ENCODE assay signal across 1 cellular context in the genomic region with DNA sequence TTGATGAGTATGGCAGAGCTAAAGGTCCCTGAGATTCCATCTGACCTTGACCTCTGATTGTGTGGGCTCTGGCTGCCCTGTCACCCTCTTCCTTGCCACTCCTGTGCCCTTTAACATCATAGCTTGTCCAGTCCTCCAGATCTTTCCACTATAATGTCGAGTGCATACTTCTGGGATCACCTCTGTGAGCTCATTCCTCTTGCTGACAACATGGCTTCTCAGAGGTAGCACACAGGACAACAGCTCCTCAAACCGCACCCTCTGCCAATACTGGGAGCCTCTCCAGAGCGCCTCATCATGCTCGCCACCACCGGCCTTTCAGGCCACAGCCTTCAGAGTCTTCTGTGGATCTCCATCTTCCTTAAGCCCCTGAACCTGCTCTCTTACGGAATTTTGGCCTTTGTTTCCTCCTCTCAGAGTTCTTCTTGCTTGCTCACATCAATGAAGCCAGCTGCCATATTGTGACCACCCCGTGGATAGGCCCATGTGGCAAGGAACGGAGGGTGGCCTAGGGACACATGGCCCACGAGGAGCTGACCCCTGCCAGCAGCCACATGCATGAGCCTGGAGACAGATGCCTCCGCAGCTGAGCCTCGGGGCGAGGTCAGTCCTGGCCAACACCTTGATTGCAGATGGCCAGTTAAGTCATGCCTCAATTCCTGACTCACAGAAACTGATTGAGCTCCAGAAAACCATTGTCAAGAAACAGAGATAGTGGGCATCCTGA.
TF ChIP-seq lines count a peak whose summit lies in the region.

No MANE protein-coding gene starts in this region.

TF ChIP-seq in GM23338, 12 proteins besides CTCF, POLR2A, EP300 and RAD21 (continued from another document):
- TF ChIP-seq, protein P1, sequence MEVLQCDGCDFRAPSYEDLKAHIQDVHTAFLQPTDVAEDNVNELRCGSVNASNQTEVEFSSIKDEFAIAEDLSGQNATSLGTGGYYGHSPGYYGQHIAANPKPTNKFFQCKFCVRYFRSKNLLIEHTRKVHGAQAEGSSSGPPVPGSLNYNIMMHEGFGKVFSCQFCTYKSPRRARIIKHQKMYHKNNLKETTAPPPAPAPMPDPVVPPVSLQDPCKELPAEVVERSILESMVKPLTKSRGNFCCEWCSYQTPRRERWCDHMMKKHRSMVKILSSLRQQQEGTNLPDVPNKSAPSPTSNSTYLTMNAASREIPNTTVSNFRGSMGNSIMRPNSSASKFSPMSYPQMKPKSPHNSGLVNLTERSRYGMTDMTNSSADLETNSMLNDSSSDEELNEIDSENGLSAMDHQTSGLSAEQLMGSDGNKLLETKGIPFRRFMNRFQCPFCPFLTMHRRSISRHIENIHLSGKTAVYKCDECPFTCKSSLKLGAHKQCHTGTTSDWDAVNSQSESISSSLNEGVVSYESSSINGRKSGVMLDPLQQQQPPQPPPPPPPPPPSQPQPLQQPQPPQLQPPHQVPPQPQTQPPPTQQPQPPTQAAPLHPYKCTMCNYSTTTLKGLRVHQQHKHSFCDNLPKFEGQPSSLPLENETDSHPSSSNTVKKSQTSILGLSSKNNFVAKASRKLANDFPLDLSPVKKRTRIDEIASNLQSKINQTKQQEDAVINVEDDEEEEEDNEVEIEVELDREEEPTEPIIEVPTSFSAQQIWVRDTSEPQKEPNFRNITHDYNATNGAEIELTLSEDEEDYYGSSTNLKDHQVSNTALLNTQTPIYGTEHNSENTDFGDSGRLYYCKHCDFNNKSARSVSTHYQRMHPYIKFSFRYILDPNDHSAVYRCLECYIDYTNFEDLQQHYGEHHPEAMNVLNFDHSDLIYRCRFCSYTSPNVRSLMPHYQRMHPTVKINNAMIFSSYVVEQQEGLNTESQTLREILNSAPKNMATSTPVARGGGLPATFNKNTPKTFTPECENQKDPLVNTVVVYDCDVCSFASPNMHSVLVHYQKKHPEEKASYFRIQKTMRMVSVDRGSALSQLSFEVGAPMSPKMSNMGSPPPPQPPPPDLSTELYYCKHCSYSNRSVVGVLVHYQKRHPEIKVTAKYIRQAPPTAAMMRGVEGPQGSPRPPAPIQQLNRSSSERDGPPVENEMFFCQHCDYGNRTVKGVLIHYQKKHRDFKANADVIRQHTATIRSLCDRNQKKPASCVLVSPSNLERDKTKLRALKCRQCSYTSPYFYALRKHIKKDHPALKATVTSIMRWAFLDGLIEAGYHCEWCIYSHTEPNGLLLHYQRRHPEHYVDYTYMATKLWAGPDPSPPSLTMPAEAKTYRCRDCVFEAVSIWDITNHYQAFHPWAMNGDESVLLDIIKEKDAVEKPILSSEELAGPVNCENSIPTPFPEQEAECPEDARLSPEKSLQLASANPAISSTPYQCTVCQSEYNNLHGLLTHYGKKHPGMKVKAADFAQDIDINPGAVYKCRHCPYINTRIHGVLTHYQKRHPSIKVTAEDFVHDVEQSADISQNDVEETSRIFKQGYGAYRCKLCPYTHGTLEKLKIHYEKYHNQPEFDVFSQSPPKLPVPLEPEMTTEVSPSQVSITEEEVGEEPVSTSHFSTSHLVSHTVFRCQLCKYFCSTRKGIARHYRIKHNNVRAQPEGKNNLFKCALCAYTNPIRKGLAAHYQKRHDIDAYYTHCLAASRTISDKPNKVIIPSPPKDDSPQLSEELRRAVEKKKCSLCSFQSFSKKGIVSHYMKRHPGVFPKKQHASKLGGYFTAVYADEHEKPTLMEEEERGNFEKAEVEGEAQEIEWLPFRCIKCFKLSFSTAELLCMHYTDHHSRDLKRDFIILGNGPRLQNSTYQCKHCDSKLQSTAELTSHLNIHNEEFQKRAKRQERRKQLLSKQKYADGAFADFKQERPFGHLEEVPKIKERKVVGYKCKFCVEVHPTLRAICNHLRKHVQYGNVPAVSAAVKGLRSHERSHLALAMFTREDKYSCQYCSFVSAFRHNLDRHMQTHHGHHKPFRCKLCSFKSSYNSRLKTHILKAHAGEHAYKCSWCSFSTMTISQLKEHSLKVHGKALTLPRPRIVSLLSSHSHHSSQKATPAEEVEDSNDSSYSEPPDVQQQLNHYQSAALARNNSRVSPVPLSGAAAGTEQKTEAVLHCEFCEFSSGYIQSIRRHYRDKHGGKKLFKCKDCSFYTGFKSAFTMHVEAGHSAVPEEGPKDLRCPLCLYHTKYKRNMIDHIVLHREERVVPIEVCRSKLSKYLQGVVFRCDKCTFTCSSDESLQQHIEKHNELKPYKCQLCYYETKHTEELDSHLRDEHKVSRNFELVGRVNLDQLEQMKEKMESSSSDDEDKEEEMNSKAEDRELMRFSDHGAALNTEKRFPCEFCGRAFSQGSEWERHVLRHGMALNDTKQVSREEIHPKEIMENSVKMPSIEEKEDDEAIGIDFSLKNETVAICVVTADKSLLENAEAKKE (CRISPR knock-in tag; IDR thresholded peaks at IDR 0.05), result no peak
- TF ChIP-seq STAT1 (IDR thresholded peaks at IDR 0.05; ENCODE audit: unreplicated experiment), result no peak
- TF ChIP-seq, protein P2, sequence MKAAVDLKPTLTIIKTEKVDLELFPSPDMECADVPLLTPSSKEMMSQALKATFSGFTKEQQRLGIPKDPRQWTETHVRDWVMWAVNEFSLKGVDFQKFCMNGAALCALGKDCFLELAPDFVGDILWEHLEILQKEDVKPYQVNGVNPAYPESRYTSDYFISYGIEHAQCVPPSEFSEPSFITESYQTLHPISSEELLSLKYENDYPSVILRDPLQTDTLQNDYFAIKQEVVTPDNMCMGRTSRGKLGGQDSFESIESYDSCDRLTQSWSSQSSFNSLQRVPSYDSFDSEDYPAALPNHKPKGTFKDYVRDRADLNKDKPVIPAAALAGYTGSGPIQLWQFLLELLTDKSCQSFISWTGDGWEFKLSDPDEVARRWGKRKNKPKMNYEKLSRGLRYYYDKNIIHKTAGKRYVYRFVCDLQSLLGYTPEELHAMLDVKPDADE (IDR thresholded peaks at IDR 0.05), result no peak
